ENCODE assay signal across 21 cellular contexts in the genomic region with DNA sequence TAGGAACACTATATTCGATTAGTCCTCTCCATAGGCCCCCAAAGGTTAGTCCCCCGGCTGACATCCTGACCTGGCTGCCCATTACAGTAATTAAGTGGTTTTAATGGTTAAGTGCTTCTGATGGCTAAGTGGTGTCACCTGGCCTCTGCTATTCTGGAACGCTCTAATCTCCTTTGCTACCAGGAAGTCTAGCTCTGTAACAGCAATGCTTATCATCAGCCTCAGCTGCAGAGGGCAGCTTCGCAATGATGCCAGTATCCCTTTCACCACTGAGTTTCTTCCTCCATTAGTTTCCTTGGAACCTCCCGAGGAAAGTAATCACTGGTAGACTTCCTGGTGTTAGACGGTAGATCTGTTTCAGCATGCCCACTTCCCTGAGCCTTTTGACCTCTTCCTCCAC.
"Had no signal": no experiment of that assay in that cellular context is flagged by ENCODE, and none has a peak within 500 bp of the region (broad histone marks: within the 10 kb centered on the region; RNA-seq: fewer than 3 reads in every experiment).

No MANE protein-coding gene starts in this region.

- DNase-seq: activated CD4-positive, alpha-beta T cell treated with anti-CD3 and anti-CD28 coated beads, Interleukin-2, amount 50 U/mL, for 1 hour; activated CD8-positive, alpha-beta memory T cell treated with anti-CD3 and anti-CD28 coated beads, Interleukin-2, amount 50 U/mL, for 4 hours; activated naive CD4-positive, alpha-beta T cell treated with anti-CD3 and anti-CD28 coated beads for 36 hours; activated naive CD8-positive, alpha-beta T cell treated with anti-CD3 and anti-CD28 coated beads, Interleukin-2, amount 50 U/mL, for 24 hours; activated T-cell treated with anti-CD3 and anti-CD28 coated beads, Interleukin-2, amount 50 U/mL, for 4 hours; anterior cingulate cortex; central memory CD4-positive, alpha-beta T cell; dorsolateral prefrontal cortex; endodermal cell; foreskin keratinocyte; kidney glomerular epithelial cell; psoas muscle; right lobe of liver; stimulated activated CD4-positive, alpha-beta T cell treated with anti-CD3 and anti-CD28 coated beads, Interleukin-4, amount 100 ng/mL, for 1 hour; stomach; upper lobe of left lung had no signal

- H3K4me1 ChIP-seq: foreskin keratinocyte, neural progenitor cell, psoas muscle, right lobe of liver, stomach, upper lobe of left lung had no signal

- H3K9me3 ChIP-seq: psoas muscle, right lobe of liver, stomach, upper lobe of left lung had no signal

- H3K27ac Mint-ChIP-seq: activated naive CD4-positive, alpha-beta T cell treated with anti-CD3 and anti-CD28 coated beads for 36 hours; activated naive CD8-positive, alpha-beta T cell treated with anti-CD3 and anti-CD28 coated beads, Interleukin-2, amount 50 U/mL, for 24 hours; endodermal cell; memory B cell; neural progenitor cell had no signal

- H3K36me3 ChIP-seq: neural progenitor cell, right lobe of liver, stomach, upper lobe of left lung had no signal

- H3K4me1 Mint-ChIP-seq: activated naive CD8-positive, alpha-beta T cell treated with anti-CD3 and anti-CD28 coated beads, Interleukin-2, amount 50 U/mL, for 24 hours; endodermal cell; memory B cell; neural progenitor cell had no signal

- H3K27me3 ChIP-seq: dorsolateral prefrontal cortex, foreskin keratinocyte, right lobe of liver, stomach, upper lobe of left lung had no signal

- H3K27ac ChIP-seq: dorsolateral prefrontal cortex, epithelial cell of prostate, foreskin keratinocyte, neural progenitor cell, psoas muscle, right lobe of liver, upper lobe of left lung had no signal

- H3K9me3 Mint-ChIP-seq: activated naive CD4-positive, alpha-beta T cell treated with anti-CD3 and anti-CD28 coated beads for 36 hours; activated naive CD8-positive, alpha-beta T cell treated with anti-CD3 and anti-CD28 coated beads, Interleukin-2, amount 50 U/mL, for 24 hours; activated T-cell treated with anti-CD3 and anti-CD28 coated beads, Interleukin-2, amount 50 U/mL, for 4 hours; brain; endodermal cell; memory B cell; neural progenitor cell had no signal

- H3K36me3 Mint-ChIP-seq: brain, memory B cell, neural progenitor cell had no signal

- ATAC-seq: activated naive CD8-positive, alpha-beta T cell treated with anti-CD3 and anti-CD28 coated beads, Interleukin-2, amount 50 U/mL, for 24 hours; activated T-cell treated with anti-CD3 and anti-CD28 coated beads, Interleukin-2, amount 50 U/mL, for 4 hours; foreskin keratinocyte; psoas muscle; right lobe of liver had no signal

- H3K4me3 Mint-ChIP-seq: activated naive CD4-positive, alpha-beta T cell treated with anti-CD3 and anti-CD28 coated beads for 36 hours; activated naive CD8-positive, alpha-beta T cell treated with anti-CD3 and anti-CD28 coated beads, Interleukin-2, amount 50 U/mL, for 24 hours; activated T-cell treated with anti-CD3 and anti-CD28 coated beads, Interleukin-2, amount 50 U/mL, for 4 hours; endodermal cell; memory B cell; neural progenitor cell had no signal

- H3K4me3 ChIP-seq: dorsolateral prefrontal cortex, neural progenitor cell, psoas muscle, right lobe of liver, smooth muscle cell, stomach, upper lobe of left lung had no signal
